Comparison of ENCODE assay signal across 7 cellular contexts in the genomic region with DNA sequence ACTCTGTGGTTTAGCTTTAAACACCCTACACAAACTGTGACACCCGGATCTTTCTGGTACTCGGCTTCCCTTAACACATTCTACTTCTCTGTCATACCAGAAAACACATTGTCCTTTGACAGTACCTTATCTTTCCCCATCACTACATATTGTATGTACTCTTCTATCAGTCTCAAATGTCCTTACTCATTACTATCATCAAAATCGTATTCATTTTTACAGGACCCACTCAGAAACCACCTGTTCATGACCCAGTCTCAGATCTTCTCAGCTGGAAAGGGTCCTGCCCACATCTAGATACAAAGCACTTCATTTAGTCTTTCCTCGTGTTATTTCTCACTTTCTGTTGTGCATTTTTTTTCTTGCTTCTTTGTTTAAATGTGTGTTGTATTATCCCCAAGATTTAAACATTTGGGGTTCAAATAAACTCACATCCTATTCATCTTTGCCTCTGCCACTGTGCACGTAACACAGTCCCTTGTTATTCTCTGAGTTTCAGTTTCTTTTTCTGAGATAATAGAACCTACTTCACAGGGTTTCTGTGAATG.
DNase-seq lines count a peak whose midpoint lies in the region; ATAC-seq and TF ChIP-seq lines count a peak whose summit lies in the region.

No MANE protein-coding gene starts in this region.

- no peaks in the 10 kb centered on the region for H3K27me3 Mint-ChIP-seq in T-helper 2 cell treated with Interferon-gamma antibody and Interleukin-4, amounts not matched to agents 5 μg/mL and 100 μg/mL, for 36 hours (ENCODE audit: low read depth)

- ATAC-seq in GM19043 (IDR thresholded peaks at IDR 0.05; ENCODE audit: low read depth, unreplicated experiment) (peak; percentile 52), HG02759 (IDR thresholded peaks at IDR 0.05; ENCODE audit: unreplicated experiment) (peak; percentile 58)
- ATAC-seq in stimulated activated effector memory CD8-positive, alpha-beta T cell treated with anti-CD3 and anti-CD28 coated beads, Interleukin-12 subunit alpha, Interleukin-12 subunit beta, amount 100 ng/mL, for 72 hours = peak; percentile 83

- H3K4me1 Mint-ChIP-seq in T-helper 2 cell treated with Interferon-gamma antibody and Interleukin-4, amounts not matched to agents 5 μg/mL and 100 μg/mL, for 36 hours (ENCODE audit: low read depth) = peaks cover 60% of the 10 kb centered on the region
- peaks cover 45% of the 10 kb centered on the region for H3K4me1 Mint-ChIP-seq in stimulated activated effector memory CD8-positive, alpha-beta T cell treated with anti-CD3 and anti-CD28 coated beads, Interleukin-12 subunit alpha, Interleukin-12 subunit beta, amount 100 ng/mL, for 72 hours

- TF ChIP-seq CTCF in GM10266 (IDR thresholded peaks at IDR 0.05; ENCODE audit: control insufficient read depth, insufficient read depth, low read depth, missing control alignments) = no peak

- DNase-seq in T-helper 2 cell treated with Interferon-gamma antibody and Interleukin-4, amounts not matched to agents 5 μg/mL and 100 μg/mL, for 36 hours (ENCODE audit: low spot score) = no peak
- no peak for DNase-seq in stimulated activated effector memory CD8-positive, alpha-beta T cell treated with anti-CD3 and anti-CD28 coated beads, Interleukin-12 subunit alpha, Interleukin-12 subunit beta, amount 100 ng/mL, for 72 hours (ENCODE audit: low spot score in 2 of 2)
- no peak for DNase-seq in GM10266 (ENCODE audit: extremely low spot score)
- DNase-seq in NCI-H1417 (lab: John Stamatoyannopoulos, UW) = no peak
- no peak for DNase-seq in middle frontal gyrus (ENCODE audit: extremely low spot score, low spot score)

- H3K9me3 Mint-ChIP-seq in T-helper 2 cell treated with Interferon-gamma antibody and Interleukin-4, amounts not matched to agents 5 μg/mL and 100 μg/mL, for 36 hours = no peaks in the 10 kb centered on the region
- no peaks in the 10 kb centered on the region for H3K9me3 Mint-ChIP-seq in stimulated activated effector memory CD8-positive, alpha-beta T cell treated with anti-CD3 and anti-CD28 coated beads, Interleukin-12 subunit alpha, Interleukin-12 subunit beta, amount 100 ng/mL, for 72 hours

- peak overlapping the region; percentile 86 for H3K4me3 Mint-ChIP-seq in T-helper 2 cell treated with Interferon-gamma antibody and Interleukin-4, amounts not matched to agents 5 μg/mL and 100 μg/mL, for 36 hours
- H3K4me3 Mint-ChIP-seq in stimulated activated effector memory CD8-positive, alpha-beta T cell treated with anti-CD3 and anti-CD28 coated beads, Interleukin-12 subunit alpha, Interleukin-12 subunit beta, amount 100 ng/mL, for 72 hours = peak overlapping the region; percentile 73

- H3K27ac Mint-ChIP-seq in T-helper 2 cell treated with Interferon-gamma antibody and Interleukin-4, amounts not matched to agents 5 μg/mL and 100 μg/mL, for 36 hours = peak overlapping the region; percentile 98
- peak overlapping the region; percentile 94 for H3K27ac Mint-ChIP-seq in stimulated activated effector memory CD8-positive, alpha-beta T cell treated with anti-CD3 and anti-CD28 coated beads, Interleukin-12 subunit alpha, Interleukin-12 subunit beta, amount 100 ng/mL, for 72 hours

- H3K36me3 Mint-ChIP-seq in T-helper 2 cell treated with Interferon-gamma antibody and Interleukin-4, amounts not matched to agents 5 μg/mL and 100 μg/mL, for 36 hours (ENCODE audit: low read depth) = no peaks in the 10 kb centered on the region
- no peaks in the 10 kb centered on the region for H3K36me3 Mint-ChIP-seq in stimulated activated effector memory CD8-positive, alpha-beta T cell treated with anti-CD3 and anti-CD28 coated beads, Interleukin-12 subunit alpha, Interleukin-12 subunit beta, amount 100 ng/mL, for 72 hours
